Comparison of ENCODE assay signal across 8 cellular contexts in the genomic region with DNA sequence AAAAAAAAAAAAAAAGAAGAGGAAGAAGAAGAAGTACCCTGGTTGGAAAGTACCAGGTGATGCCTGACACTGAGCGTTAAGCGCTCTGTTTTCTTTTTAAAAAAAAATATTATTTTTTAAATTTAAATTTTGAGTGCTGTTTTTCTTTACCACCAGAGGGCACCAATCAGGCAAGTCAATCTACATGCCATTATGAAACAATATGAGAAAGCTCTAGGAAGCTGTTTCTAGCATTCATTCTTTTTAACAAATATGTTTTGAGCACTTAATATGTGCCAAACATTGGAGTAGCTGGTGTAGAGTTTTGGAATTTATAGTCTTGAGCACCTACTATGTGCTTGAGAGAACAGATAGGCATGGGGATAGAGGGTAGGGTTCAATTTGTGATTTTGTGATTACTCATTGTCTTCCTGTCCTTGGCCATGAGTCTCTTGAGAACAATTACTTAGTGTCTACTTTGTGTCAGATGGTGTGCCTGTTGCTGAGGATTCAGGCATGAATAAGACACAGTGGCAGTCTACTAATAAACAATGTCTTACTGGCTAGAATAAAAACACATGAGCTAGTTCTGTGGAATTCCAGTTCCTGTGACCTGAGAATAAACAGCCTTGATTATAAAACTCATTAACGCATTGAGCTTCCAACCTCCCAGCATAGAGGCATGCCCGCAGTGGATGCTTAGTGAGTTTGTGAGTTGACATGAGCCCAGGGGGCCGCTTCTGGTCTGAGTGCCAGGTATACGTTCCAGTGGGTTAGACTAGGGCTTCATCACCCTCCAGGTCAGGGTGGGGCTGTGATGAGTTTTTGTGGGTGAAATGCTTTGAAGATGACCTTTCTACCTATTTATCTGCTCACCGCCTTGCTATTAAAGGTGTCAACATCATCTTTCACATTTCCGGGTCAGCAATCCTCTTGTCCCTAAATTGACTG. TPM values are rescaled to one million over a fixed set of nuclear protein-coding genes. Genes with fewer than 3 reads are reported as not detected.
DNase-seq lines count a peak whose midpoint lies in the region; ATAC-seq and TF ChIP-seq lines count a peak whose summit lies in the region.

No MANE protein-coding gene starts in this region.

- no peaks in the 10 kb centered on the region for H3K9me3 ChIP-seq in neural progenitor cell (ENCODE audit: low read depth)

- H3K4me3 Mint-ChIP-seq in neural progenitor cell, result no peak overlapping the region

- H3K36me3 ChIP-seq in KMS-11 (ENCODE audit: insufficient read depth) (no peaks in the 10 kb centered on the region), neural progenitor cell (no peaks in the 10 kb centered on the region)

- TF ChIP-seq CTCF in KMS-11 (conservative IDR thresholded peaks at IDR 0.05; ENCODE audit: low read depth, low read length) (peak; percentile 51; the same call in 1 of the 2 replicates), epithelial cell of proximal tubule (conservative IDR thresholded peaks at IDR 0.05; ENCODE audit: low read depth, low read length) (peak; percentile 69), neural progenitor cell (IDR thresholded peaks at IDR 0.05) (peak; percentile 69)

- H3K27ac ChIP-seq in KMS-11 (no peak overlapping the region), neural progenitor cell (no peak overlapping the region)

- ATAC-seq in GM18520 (IDR thresholded peaks at IDR 0.05; ENCODE audit: unreplicated experiment), result no peak

- H3K27ac Mint-ChIP-seq in neural progenitor cell, result no peak overlapping the region

- peaks cover 17% of the 10 kb centered on the region for H3K4me1 Mint-ChIP-seq in neural progenitor cell

- H3K9me3 Mint-ChIP-seq in neural progenitor cell, result peaks cover 2% of the 10 kb centered on the region

- H3K27me3 Mint-ChIP-seq in neural progenitor cell (ENCODE audit: insufficient read depth, low read depth), result peaks cover 5% of the 10 kb centered on the region

- H3K4me2 ChIP-seq in KMS-11 (no peak overlapping the region), neural progenitor cell (no peak overlapping the region)

- H2AFZ ChIP-seq in KMS-11 (ENCODE audit: low read depth) (peak overlapping the region; percentile 20; the same call in 1 of the 2 replicates), neural progenitor cell (replicated peaks) (no peak overlapping the region)

- peaks cover 23% of the 10 kb centered on the region for H3F3A ChIP-seq in neural progenitor cell (ENCODE audit: low read depth)

- H4K20me1 ChIP-seq in KMS-11 (ENCODE audit: insufficient read depth) (no peaks in the 10 kb centered on the region; the same call in 1 of the 2 replicates), neural progenitor cell (ENCODE audit: low read depth) (peaks cover 7% of the 10 kb centered on the region)

- H3K4me1 ChIP-seq in KMS-11 (ENCODE audit: low read depth, poor library complexity, severe bottlenecking) (peaks cover 32% of the 10 kb centered on the region), neural progenitor cell (peaks cover 9% of the 10 kb centered on the region)

- H3K27me3 ChIP-seq in KMS-11 (ENCODE audit: insufficient read depth, low read depth), result no peaks in the 10 kb centered on the region
- H3K27me3 ChIP-seq in neural progenitor cell, result no peaks in the 10 kb centered on the region

- DNase-seq in NCI-H2107 treated with DMSO at 0.1 percent for 48 hours (lab: John Stamatoyannopoulos, UW; ENCODE audit: unreplicated experiment) (peak; percentile 31), NCI-H2107 (lab: John Stamatoyannopoulos, UW) (no peak), SW480 (ENCODE audit: low spot score) (peak; percentile 92), epithelial cell of proximal tubule (ENCODE audit: low read depth) (peak; percentile 96), neural progenitor cell (ENCODE audit: low spot score) (peak; percentile 33), activated gamma-delta T cell (lab: John Stamatoyannopoulos, UW) (no peak)

- H3K9ac ChIP-seq in KMS-11 (no peak overlapping the region), neural progenitor cell (no peak overlapping the region)

- H3K79me2 ChIP-seq in KMS-11 (ENCODE audit: insufficient read depth, low read depth) (peaks cover 7% of the 10 kb centered on the region), neural progenitor cell (ENCODE audit: low read depth) (peaks cover 28% of the 10 kb centered on the region)

- no peak overlapping the region for H3K4me3 ChIP-seq in KMS-11 (IDR thresholded peaks at IDR 0.05; ENCODE audit: insufficient read depth, low read depth, low read length)
- no peak overlapping the region for H3K4me3 ChIP-seq in epithelial cell of proximal tubule (ENCODE audit: low read depth, low read length)
- H3K4me3 ChIP-seq in neural progenitor cell, result no peak overlapping the region

- peaks cover 2% of the 10 kb centered on the region for H3K36me3 Mint-ChIP-seq in neural progenitor cell

RNA-seq across cellular contexts. Expression of gene UBE2R2, which starts 3.0 kb away (rescaled TPM):
- total RNA-seq in epithelial cell of proximal tubule (21.2 and 27.4 TPM in 2 replicates), neural progenitor cell (ENCODE audit: low replicate concordance) (53.6 and 68.3 TPM in 2 replicates)

RNA-seq across cellular contexts. Expression of gene PRSS3, which starts 18.6 kb away (rescaled TPM):
- total RNA-seq in epithelial cell of proximal tubule (2.7 and 5.7 TPM in 2 replicates), neural progenitor cell (ENCODE audit: low replicate concordance) (not detected in 2 replicates)

Comparison
In these comparisons a context has a peak if more than half of its experiments do, and no peak if none do; other contexts are left out.
1. DNase-seq: peak in NCI-H2107 treated with DMSO at 0.1 percent for 48 hours (single experiment), SW480 (single experiment), epithelial cell of proximal tubule (single experiment) and neural progenitor cell (single experiment); none in NCI-H2107 (single experiment) and activated gamma-delta T cell (single experiment).
2. Peak in every context shown above with its lines, with median percentiles within 50 percentile points of each other: CTCF ChIP-seq.